ENCODE assay signal across 2 cellular contexts in the genomic region with DNA sequence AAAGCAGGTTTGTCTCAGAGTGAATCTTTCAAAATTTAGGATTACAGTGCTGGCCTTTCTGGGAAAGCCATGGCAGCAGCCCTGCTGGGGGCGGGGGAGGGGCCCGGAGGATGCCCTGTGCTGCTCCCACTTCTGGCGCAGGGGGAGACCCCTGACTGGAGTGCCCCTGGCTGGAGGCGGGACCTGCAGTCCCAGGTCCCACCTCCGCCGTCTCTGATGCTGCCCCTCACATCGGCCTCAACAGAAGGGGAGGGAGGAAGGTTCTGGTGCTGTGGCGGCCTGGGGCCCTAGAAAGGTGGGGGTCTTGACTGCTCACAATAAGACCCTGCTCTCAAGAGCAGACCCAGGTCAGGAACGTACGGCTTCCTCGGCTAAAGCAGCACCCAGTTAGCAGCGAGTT.
TF ChIP-seq lines count a peak whose summit lies in the region.

No MANE protein-coding gene starts in this region.

TF ChIP-seq in GM23338, 12 proteins besides CTCF, POLR2A, EP300 and RAD21:
- TF ChIP-seq, protein P1, sequence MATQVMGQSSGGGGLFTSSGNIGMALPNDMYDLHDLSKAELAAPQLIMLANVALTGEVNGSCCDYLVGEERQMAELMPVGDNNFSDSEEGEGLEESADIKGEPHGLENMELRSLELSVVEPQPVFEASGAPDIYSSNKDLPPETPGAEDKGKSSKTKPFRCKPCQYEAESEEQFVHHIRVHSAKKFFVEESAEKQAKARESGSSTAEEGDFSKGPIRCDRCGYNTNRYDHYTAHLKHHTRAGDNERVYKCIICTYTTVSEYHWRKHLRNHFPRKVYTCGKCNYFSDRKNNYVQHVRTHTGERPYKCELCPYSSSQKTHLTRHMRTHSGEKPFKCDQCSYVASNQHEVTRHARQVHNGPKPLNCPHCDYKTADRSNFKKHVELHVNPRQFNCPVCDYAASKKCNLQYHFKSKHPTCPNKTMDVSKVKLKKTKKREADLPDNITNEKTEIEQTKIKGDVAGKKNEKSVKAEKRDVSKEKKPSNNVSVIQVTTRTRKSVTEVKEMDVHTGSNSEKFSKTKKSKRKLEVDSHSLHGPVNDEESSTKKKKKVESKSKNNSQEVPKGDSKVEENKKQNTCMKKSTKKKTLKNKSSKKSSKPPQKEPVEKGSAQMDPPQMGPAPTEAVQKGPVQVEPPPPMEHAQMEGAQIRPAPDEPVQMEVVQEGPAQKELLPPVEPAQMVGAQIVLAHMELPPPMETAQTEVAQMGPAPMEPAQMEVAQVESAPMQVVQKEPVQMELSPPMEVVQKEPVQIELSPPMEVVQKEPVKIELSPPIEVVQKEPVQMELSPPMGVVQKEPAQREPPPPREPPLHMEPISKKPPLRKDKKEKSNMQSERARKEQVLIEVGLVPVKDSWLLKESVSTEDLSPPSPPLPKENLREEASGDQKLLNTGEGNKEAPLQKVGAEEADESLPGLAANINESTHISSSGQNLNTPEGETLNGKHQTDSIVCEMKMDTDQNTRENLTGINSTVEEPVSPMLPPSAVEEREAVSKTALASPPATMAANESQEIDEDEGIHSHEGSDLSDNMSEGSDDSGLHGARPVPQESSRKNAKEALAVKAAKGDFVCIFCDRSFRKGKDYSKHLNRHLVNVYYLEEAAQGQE (IDR thresholded peaks at IDR 0.05; ENCODE audit: unreplicated experiment), result no peak

TF ChIP-seq in WTC11, 78 proteins besides CTCF, POLR2A, EP300 and RAD21:
- TF ChIP-seq, protein P2, sequence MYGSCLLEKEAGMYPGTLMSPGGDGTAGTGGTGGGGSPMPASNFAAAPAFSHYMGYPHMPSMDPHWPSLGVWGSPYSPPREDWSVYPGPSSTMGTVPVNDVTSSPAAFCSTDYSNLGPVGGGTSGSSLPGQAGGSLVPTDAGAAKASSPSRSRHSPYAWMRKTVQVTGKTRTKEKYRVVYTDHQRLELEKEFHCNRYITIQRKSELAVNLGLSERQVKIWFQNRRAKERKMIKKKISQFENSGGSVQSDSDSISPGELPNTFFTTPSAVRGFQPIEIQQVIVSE (CRISPR knock-in tag; IDR thresholded peaks at IDR 0.05; ENCODE audit: borderline replicate concordance), result no peak
- TF ChIP-seq, protein P3, sequence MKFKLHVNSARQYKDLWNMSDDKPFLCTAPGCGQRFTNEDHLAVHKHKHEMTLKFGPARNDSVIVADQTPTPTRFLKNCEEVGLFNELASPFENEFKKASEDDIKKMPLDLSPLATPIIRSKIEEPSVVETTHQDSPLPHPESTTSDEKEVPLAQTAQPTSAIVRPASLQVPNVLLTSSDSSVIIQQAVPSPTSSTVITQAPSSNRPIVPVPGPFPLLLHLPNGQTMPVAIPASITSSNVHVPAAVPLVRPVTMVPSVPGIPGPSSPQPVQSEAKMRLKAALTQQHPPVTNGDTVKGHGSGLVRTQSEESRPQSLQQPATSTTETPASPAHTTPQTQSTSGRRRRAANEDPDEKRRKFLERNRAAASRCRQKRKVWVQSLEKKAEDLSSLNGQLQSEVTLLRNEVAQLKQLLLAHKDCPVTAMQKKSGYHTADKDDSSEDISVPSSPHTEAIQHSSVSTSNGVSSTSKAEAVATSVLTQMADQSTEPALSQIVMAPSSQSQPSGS (CRISPR knock-in tag; IDR thresholded peaks at IDR 0.05; ENCODE audit: borderline replicate concordance, low read depth), result no peak
- TF ChIP-seq, protein P4, sequence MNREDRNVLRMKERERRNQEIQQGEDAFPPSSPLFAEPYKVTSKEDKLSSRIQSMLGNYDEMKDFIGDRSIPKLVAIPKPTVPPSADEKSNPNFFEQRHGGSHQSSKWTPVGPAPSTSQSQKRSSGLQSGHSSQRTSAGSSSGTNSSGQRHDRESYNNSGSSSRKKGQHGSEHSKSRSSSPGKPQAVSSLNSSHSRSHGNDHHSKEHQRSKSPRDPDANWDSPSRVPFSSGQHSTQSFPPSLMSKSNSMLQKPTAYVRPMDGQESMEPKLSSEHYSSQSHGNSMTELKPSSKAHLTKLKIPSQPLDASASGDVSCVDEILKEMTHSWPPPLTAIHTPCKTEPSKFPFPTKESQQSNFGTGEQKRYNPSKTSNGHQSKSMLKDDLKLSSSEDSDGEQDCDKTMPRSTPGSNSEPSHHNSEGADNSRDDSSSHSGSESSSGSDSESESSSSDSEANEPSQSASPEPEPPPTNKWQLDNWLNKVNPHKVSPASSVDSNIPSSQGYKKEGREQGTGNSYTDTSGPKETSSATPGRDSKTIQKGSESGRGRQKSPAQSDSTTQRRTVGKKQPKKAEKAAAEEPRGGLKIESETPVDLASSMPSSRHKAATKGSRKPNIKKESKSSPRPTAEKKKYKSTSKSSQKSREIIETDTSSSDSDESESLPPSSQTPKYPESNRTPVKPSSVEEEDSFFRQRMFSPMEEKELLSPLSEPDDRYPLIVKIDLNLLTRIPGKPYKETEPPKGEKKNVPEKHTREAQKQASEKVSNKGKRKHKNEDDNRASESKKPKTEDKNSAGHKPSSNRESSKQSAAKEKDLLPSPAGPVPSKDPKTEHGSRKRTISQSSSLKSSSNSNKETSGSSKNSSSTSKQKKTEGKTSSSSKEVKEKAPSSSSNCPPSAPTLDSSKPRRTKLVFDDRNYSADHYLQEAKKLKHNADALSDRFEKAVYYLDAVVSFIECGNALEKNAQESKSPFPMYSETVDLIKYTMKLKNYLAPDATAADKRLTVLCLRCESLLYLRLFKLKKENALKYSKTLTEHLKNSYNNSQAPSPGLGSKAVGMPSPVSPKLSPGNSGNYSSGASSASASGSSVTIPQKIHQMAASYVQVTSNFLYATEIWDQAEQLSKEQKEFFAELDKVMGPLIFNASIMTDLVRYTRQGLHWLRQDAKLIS (CRISPR knock-in tag; IDR thresholded peaks at IDR 0.05; ENCODE audit: borderline replicate concordance), result no peak
- TF ChIP-seq, protein P5, sequence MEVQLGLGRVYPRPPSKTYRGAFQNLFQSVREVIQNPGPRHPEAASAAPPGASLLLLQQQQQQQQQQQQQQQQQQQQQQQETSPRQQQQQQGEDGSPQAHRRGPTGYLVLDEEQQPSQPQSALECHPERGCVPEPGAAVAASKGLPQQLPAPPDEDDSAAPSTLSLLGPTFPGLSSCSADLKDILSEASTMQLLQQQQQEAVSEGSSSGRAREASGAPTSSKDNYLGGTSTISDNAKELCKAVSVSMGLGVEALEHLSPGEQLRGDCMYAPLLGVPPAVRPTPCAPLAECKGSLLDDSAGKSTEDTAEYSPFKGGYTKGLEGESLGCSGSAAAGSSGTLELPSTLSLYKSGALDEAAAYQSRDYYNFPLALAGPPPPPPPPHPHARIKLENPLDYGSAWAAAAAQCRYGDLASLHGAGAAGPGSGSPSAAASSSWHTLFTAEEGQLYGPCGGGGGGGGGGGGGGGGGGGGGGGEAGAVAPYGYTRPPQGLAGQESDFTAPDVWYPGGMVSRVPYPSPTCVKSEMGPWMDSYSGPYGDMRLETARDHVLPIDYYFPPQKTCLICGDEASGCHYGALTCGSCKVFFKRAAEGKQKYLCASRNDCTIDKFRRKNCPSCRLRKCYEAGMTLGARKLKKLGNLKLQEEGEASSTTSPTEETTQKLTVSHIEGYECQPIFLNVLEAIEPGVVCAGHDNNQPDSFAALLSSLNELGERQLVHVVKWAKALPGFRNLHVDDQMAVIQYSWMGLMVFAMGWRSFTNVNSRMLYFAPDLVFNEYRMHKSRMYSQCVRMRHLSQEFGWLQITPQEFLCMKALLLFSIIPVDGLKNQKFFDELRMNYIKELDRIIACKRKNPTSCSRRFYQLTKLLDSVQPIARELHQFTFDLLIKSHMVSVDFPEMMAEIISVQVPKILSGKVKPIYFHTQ (CRISPR knock-in tag; IDR thresholded peaks at IDR 0.05), result no peak
- TF ChIP-seq NFYB (CRISPR knock-in tag; conservative IDR thresholded peaks at IDR 0.05; ENCODE audit: low read depth), result no peak
- TF ChIP-seq, protein P6, sequence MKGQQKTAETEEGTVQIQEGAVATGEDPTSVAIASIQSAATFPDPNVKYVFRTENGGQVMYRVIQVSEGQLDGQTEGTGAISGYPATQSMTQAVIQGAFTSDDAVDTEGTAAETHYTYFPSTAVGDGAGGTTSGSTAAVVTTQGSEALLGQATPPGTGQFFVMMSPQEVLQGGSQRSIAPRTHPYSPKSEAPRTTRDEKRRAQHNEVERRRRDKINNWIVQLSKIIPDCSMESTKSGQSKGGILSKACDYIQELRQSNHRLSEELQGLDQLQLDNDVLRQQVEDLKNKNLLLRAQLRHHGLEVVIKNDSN (CRISPR knock-in tag; IDR thresholded peaks at IDR 0.05), result no peak
- TF ChIP-seq, protein P7, sequence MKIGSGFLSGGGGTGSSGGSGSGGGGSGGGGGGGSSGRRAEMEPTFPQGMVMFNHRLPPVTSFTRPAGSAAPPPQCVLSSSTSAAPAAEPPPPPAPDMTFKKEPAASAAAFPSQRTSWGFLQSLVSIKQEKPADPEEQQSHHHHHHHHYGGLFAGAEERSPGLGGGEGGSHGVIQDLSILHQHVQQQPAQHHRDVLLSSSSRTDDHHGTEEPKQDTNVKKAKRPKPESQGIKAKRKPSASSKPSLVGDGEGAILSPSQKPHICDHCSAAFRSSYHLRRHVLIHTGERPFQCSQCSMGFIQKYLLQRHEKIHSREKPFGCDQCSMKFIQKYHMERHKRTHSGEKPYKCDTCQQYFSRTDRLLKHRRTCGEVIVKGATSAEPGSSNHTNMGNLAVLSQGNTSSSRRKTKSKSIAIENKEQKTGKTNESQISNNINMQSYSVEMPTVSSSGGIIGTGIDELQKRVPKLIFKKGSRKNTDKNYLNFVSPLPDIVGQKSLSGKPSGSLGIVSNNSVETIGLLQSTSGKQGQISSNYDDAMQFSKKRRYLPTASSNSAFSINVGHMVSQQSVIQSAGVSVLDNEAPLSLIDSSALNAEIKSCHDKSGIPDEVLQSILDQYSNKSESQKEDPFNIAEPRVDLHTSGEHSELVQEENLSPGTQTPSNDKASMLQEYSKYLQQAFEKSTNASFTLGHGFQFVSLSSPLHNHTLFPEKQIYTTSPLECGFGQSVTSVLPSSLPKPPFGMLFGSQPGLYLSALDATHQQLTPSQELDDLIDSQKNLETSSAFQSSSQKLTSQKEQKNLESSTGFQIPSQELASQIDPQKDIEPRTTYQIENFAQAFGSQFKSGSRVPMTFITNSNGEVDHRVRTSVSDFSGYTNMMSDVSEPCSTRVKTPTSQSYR (CRISPR knock-in tag; IDR thresholded peaks at IDR 0.05), result no peak
- no peak for TF ChIP-seq NR1H2 (CRISPR knock-in tag; IDR thresholded peaks at IDR 0.05)
- no peak for TF ChIP-seq MYBL2 (CRISPR knock-in tag; IDR thresholded peaks at IDR 0.05)
- TF ChIP-seq KAT7 (CRISPR knock-in tag; IDR thresholded peaks at IDR 0.05; ENCODE audit: borderline replicate concordance), result no peak
- no peak for TF ChIP-seq HMGA2 (CRISPR knock-in tag; IDR thresholded peaks at IDR 0.05)
- TF ChIP-seq, protein P8, sequence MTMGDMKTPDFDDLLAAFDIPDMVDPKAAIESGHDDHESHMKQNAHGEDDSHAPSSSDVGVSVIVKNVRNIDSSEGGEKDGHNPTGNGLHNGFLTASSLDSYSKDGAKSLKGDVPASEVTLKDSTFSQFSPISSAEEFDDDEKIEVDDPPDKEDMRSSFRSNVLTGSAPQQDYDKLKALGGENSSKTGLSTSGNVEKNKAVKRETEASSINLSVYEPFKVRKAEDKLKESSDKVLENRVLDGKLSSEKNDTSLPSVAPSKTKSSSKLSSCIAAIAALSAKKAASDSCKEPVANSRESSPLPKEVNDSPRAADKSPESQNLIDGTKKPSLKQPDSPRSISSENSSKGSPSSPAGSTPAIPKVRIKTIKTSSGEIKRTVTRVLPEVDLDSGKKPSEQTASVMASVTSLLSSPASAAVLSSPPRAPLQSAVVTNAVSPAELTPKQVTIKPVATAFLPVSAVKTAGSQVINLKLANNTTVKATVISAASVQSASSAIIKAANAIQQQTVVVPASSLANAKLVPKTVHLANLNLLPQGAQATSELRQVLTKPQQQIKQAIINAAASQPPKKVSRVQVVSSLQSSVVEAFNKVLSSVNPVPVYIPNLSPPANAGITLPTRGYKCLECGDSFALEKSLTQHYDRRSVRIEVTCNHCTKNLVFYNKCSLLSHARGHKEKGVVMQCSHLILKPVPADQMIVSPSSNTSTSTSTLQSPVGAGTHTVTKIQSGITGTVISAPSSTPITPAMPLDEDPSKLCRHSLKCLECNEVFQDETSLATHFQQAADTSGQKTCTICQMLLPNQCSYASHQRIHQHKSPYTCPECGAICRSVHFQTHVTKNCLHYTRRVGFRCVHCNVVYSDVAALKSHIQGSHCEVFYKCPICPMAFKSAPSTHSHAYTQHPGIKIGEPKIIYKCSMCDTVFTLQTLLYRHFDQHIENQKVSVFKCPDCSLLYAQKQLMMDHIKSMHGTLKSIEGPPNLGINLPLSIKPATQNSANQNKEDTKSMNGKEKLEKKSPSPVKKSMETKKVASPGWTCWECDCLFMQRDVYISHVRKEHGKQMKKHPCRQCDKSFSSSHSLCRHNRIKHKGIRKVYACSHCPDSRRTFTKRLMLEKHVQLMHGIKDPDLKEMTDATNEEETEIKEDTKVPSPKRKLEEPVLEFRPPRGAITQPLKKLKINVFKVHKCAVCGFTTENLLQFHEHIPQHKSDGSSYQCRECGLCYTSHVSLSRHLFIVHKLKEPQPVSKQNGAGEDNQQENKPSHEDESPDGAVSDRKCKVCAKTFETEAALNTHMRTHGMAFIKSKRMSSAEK (CRISPR knock-in tag; IDR thresholded peaks at IDR 0.05; ENCODE audit: borderline replicate concordance), result no peak
- TF ChIP-seq ZNF138 (CRISPR knock-in tag; conservative IDR thresholded peaks at IDR 0.05), result no peak
- no peak for TF ChIP-seq ZNF263 (CRISPR knock-in tag; IDR thresholded peaks at IDR 0.05; ENCODE audit: low read depth)
- TF ChIP-seq, protein P9, sequence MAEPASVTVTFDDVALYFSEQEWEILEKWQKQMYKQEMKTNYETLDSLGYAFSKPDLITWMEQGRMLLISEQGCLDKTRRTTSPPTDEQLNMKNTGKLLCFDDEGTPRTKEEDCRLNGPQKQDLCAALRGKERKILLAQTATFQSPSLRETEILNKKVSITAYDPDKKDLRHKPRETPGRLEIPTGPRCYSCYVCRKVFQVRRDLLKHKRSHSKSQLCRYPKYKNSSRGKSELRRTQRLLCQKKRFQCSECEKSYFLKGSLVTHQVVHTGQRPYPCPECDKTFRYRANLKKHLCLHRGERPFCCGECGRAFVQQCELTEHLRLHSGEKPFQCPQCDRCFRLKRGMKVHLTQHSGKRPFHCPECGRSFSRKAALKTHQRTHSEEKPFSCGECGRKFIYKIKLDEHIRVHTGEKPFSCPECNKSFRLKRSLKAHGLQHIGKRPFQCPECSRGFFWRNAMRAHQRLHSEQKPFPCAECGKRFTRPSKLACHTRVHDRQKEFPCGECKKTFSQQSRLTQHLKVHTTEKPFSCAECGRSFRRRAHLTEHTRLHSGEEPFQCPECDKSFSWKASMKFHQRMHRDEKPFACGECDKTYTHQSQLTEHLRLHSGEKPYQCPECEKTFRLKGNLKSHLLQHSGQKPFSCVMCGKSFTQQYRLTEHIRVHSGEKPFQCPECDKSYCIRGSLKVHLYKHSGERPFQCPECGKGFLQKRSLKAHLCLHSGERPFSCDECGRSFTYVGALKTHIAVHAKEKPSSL (CRISPR knock-in tag; conservative IDR thresholded peaks at IDR 0.05), result no peak
- TF ChIP-seq, protein P10, sequence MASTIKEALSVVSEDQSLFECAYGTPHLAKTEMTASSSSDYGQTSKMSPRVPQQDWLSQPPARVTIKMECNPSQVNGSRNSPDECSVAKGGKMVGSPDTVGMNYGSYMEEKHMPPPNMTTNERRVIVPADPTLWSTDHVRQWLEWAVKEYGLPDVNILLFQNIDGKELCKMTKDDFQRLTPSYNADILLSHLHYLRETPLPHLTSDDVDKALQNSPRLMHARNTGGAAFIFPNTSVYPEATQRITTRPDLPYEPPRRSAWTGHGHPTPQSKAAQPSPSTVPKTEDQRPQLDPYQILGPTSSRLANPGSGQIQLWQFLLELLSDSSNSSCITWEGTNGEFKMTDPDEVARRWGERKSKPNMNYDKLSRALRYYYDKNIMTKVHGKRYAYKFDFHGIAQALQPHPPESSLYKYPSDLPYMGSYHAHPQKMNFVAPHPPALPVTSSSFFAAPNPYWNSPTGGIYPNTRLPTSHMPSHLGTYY (CRISPR knock-in tag; IDR thresholded peaks at IDR 0.05), result no peak
- no peak for TF ChIP-seq ZNF423 (CRISPR knock-in tag; IDR thresholded peaks at IDR 0.05)
- no peak for TF ChIP-seq JAZF1 (CRISPR knock-in tag; IDR thresholded peaks at IDR 0.05)
- TF ChIP-seq ZNF416 (CRISPR knock-in tag; IDR thresholded peaks at IDR 0.05), result no peak
- no peak for TF ChIP-seq CBFB (CRISPR knock-in tag; IDR thresholded peaks at IDR 0.05; ENCODE audit: low read depth)
